In the genomic region with DNA sequence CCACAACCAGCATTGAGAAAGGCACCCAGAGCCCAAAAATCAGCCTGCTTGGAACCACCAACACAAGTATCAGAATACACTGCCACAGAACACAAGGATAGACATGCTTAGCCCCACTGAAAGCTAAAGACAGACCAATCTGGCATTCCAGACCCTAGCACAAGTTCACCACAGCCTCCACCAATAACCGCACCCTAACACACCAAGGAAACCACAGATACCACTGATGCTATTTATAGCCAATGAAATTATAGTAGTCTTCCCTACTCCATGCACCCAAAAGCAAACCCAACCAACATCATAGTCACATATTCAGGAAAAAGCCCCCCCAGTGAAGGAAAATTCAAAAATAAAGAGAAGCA, we compare ENCODE assay signal across 11 cellular contexts.
DNase-seq lines count a peak whose midpoint lies in the region; ATAC-seq and TF ChIP-seq lines count a peak whose summit lies in the region.
"Had no signal": no experiment of that assay in that cellular context is flagged by ENCODE, and none has a peak within 500 bp of the region (broad histone marks: within the 10 kb centered on the region; RNA-seq: fewer than 3 reads in every experiment).

No MANE protein-coding gene starts in this region.

- H3K36me3 ChIP-seq in BLaER1 treated with 17β-estradiol and CSF1 and Interleukin-3, amounts not matched to agents 10 nM and 100 nM, result no peaks in the 10 kb centered on the region
- H3K36me3 ChIP-seq in Loucy (ENCODE audit: insufficient read depth, low read length) (no peaks in the 10 kb centered on the region), adrenal gland (replicated peaks in 1 of 2) (no peaks in the 10 kb centered on the region)
- H3K36me3 ChIP-seq: ovary, WERI-Rb-1 had no signal

- H3K4me1 ChIP-seq in BLaER1 treated with 17β-estradiol and CSF1 and Interleukin-3, amounts not matched to agents 10 nM and 100 nM, result peaks cover 3 to 13% (median 10%) of the 10 kb centered on the region in 10 experiments; a peak in 17 of 20 replicates
- H3K4me1 ChIP-seq in Loucy (ENCODE audit: insufficient read depth, low read length, poor library complexity, severe bottlenecking) (peaks cover 51% of the 10 kb centered on the region), adrenal gland (replicated peaks in 1 of 2) (no peaks in the 10 kb centered on the region)

- H2AFZ ChIP-seq in Loucy (ENCODE audit: low read length), result no peak overlapping the region

- peak overlapping the region in 9 of 11 experiments; percentile 5 to 60 (median 40); a peak in 16 of 22 replicates for H3K4me2 ChIP-seq in BLaER1 treated with 17β-estradiol and CSF1 and Interleukin-3, amounts not matched to agents 10 nM and 100 nM
- H3K4me2 ChIP-seq in Loucy (ENCODE audit: low read depth, low read length, poor library complexity, severe bottlenecking), result peak overlapping the region; percentile 41

- DNase-seq in adrenal gland, result no peak
- no peak for DNase-seq in NOMO-1 treated with DMSO at 0.1 percent for 48 hours (lab: John Stamatoyannopoulos, UW; ENCODE audit: unreplicated experiment)
- DNase-seq in foreskin fibroblast, result no peak
- DNase-seq: NCI-H345, ovary had no signal

- TF ChIP-seq CTCF in Loucy (conservative IDR thresholded peaks at IDR 0.05; ENCODE audit: low read length) (no peak), adrenal gland (IDR thresholded peaks at IDR 0.05) (no peak), foreskin fibroblast (IDR thresholded peaks at IDR 0.05; ENCODE audit: low read depth, low read length) (no peak)

- peaks cover 17 to 39% (median 34%) of the 10 kb centered on the region in 11 experiments for H3K9me3 ChIP-seq in BLaER1 treated with 17β-estradiol and CSF1 and Interleukin-3, amounts not matched to agents 10 nM and 100 nM (replicated peaks in 1 of 11)
- H3K9me3 ChIP-seq in Loucy (ENCODE audit: insufficient read depth, low read depth, low read length), result peaks cover 15% of the 10 kb centered on the region
- peaks cover 0 to 10% (median 0%) of the 10 kb centered on the region in 3 donors for H3K9me3 ChIP-seq in adrenal gland (replicated peaks in 1 of 3)
- H3K9me3 ChIP-seq: ovary had no signal

- 85 to 92% (median 91%) methylated on average over 1 of the region's 1 CpG for WGBS in adrenal gland, 4 donors

- no peak for TF ChIP-seq POLR2A in adrenal gland (IDR thresholded peaks at IDR 0.05)

- no peak overlapping the region for H3K9ac ChIP-seq in BLaER1 treated with 17β-estradiol and CSF1 and Interleukin-3, amounts not matched to agents 10 nM and 100 nM
- H3K9ac ChIP-seq in Loucy (ENCODE audit: low read depth, low read length, poor library complexity, severe bottlenecking), result peak overlapping the region; percentile 61

- ATAC-seq in GM19035 (IDR thresholded peaks at IDR 0.05; ENCODE audit: unreplicated experiment), result peak; percentile 25
- peak; percentile 26 for ATAC-seq in HG02763 (IDR thresholded peaks at IDR 0.05; ENCODE audit: unreplicated experiment)
- no peak for ATAC-seq in GM19328 (IDR thresholded peaks at IDR 0.05; ENCODE audit: unreplicated experiment)

- H3F3A ChIP-seq in Loucy (ENCODE audit: low read depth), result no peaks in the 10 kb centered on the region

- H3K4me3 ChIP-seq in BLaER1 treated with 17β-estradiol and CSF1 and Interleukin-3, amounts not matched to agents 10 nM and 100 nM, result no peak overlapping the region
- no peak overlapping the region for H3K4me3 ChIP-seq in Loucy (ENCODE audit: low read length, poor library complexity, severe bottlenecking)
- H3K4me3 ChIP-seq in adrenal gland, result no peak overlapping the region
- H3K4me3 ChIP-seq in foreskin fibroblast (ENCODE audit: low read depth in 1 of 2, low read length in 2 of 2), result no peak overlapping the region
- H3K4me3 ChIP-seq: ovary had no signal

- peaks cover 15% of the 10 kb centered on the region; the same call in 1 of the 2 replicates for H3K79me2 ChIP-seq in Loucy (ENCODE audit: insufficient read depth, low read length)

- H3K9me2 ChIP-seq in Loucy (replicated peaks; ENCODE audit: low read depth, low read length), result no peaks in the 10 kb centered on the region

- H3K27ac ChIP-seq in BLaER1 treated with 17β-estradiol and CSF1 and Interleukin-3, amounts not matched to agents 10 nM and 100 nM, result no peak overlapping the region
- H3K27ac ChIP-seq in adrenal gland, result no peak overlapping the region
- H3K27ac ChIP-seq: ovary, WERI-Rb-1 had no signal

- no peaks in the 10 kb centered on the region for H3K27me3 ChIP-seq in BLaER1 treated with 17β-estradiol and CSF1 and Interleukin-3, amounts not matched to agents 10 nM and 100 nM
- no peaks in the 10 kb centered on the region for H3K27me3 ChIP-seq in Loucy (ENCODE audit: insufficient read depth, low read length, poor library complexity, severe bottlenecking)
- H3K27me3 ChIP-seq in adrenal gland, result no peaks in the 10 kb centered on the region
- H3K27me3 ChIP-seq: ovary had no signal

- no peaks in the 10 kb centered on the region for H4K20me1 ChIP-seq in BLaER1 treated with 17β-estradiol and CSF1 and Interleukin-3, amounts not matched to agents 10 nM and 100 nM
- no peaks in the 10 kb centered on the region for H4K20me1 ChIP-seq in Loucy (ENCODE audit: insufficient read depth, low read length, poor library complexity, severe bottlenecking)

- intact Hi-C loops in adrenal gland (cut with DNase I), result no loop called here
